Comparison of ENCODE assay signal across 11 cellular contexts in genomic region chr22:38267086-38267485, GRCh38. TPM values are rescaled to one million over a fixed set of nuclear protein-coding genes. Genes with fewer than 3 reads are reported as not detected.
DNase-seq lines count a peak whose midpoint lies in the region; ATAC-seq, FAIRE-seq and TF ChIP-seq lines count a peak whose summit lies in the region.
"Had no signal": no experiment of that assay in that cellular context is flagged by ENCODE, and none has a peak within 500 bp of the region (broad histone marks: within the 10 kb centered on the region; RNA-seq: fewer than 3 reads in every experiment).

No MANE protein-coding gene starts in this region.

- no peak overlapping the region for H3K9ac ChIP-seq in HepG2 (ENCODE audit: insufficient read depth, low read depth, low read length)

- in situ Hi-C loops in HepG2 (cut with HindIII; ENCODE audit: extremely low pct_ligation_motif_present, low pct_unique_long_range_greater_than_20kb): no loop called here

- TF ChIP-seq EP300 in HepG2 (IDR thresholded peaks at IDR 0.05; ENCODE audit: low read depth in 2 of 2, low read length in 2 of 2) (no peak), HepG2 (CRISPR knock-in tag; IDR thresholded peaks at IDR 0.05; ENCODE audit: borderline replicate concordance) (no peak)

- CTCF ChIA-PET in HepG2 (lab: Yijun Ruan, JAX; ENCODE audit: low intra/inter-chr PET ratio, low total read pairs) (no interaction called here), WTC11 (lab: Charles Lee) (interaction anchor here (0.7 to 1.8 kb wide), 3 partner anchors 9 to 863 kb away, joined by 3 to 5 read pairs (median 3); no protein-coding TSS in a partner anchor)

- H3K79me2 ChIP-seq in HepG2 (ENCODE audit: insufficient read depth, low read length): peaks cover 57% of the 10 kb centered on the region

- no peaks in the 10 kb centered on the region for H3K36me3 Mint-ChIP-seq in activated naive CD4-positive, alpha-beta T cell treated with anti-CD3 and anti-CD28 coated beads, Interleukin-2, amount 50 U/mL, for 72 hours
- peaks cover 8% of the 10 kb centered on the region; the same call in 1 of the 2 replicates for H3K36me3 Mint-ChIP-seq in WTC11

- no peak for DNase-seq in activated CD4-positive, CD25-positive, alpha-beta regulatory T cell treated with anti-CD3 and anti-CD28 coated beads, Interleukin-2, amount 50 U/mL, for 72 hours
- peak in 1 of 2 donors; percentile 31 for DNase-seq in activated naive CD4-positive, alpha-beta T cell treated with anti-CD3 and anti-CD28 coated beads, Interleukin-2, amount 50 U/mL, for 72 hours (ENCODE audit: low spot score in 2 of 2)
- DNase-seq in HepG2 (ENCODE audit: low spot score) (no peak), upper lobe of right lung (no peak), WTC11 (ENCODE audit: low spot score) (no peak), RKO (ENCODE audit: low spot score) (no peak)
- DNase-seq: 8988T; activated CD4-positive, CD25-positive, alpha-beta regulatory T cell; NCI-H1048 had no signal

- H3K4me1 ChIP-seq in HepG2 (ENCODE audit: insufficient read depth, low read length) (peaks cover 54% of the 10 kb centered on the region), upper lobe of right lung (peaks cover 54% of the 10 kb centered on the region)

- H3K9me3 ChIP-seq in HepG2 (ENCODE audit: low read length) (no peaks in the 10 kb centered on the region), upper lobe of right lung (no peaks in the 10 kb centered on the region)

- H3K27me3 ChIP-seq in HepG2 (ENCODE audit: control insufficient read depth in 1 of 2, insufficient read depth in 2 of 2, low read length in 2 of 2) (no peaks in the 10 kb centered on the region; a peak in 1 of 5 replicates), upper lobe of right lung (no peaks in the 10 kb centered on the region)

- H3K27ac ChIP-seq in HepG2 (ENCODE audit: extremely low read length, insufficient read depth, low read length) (no peak overlapping the region), upper lobe of right lung (peak overlapping the region; percentile 52)

- intact Hi-C loops in HepG2 (cut with micrococcal nuclease; ENCODE audit: unreplicated experiment) (loop anchor here (10.0 kb wide), 1 partner anchor 212 kb away; the partner anchor contains the start of gene PICK1), upper lobe of right lung (cut with DNase I) (no loop called here)

- BruUV-seq in HepG2 (replicated peaks; lab: Mats Ljungman, UMichigan): no TSS peak

- no peak for TF ChIP-seq RAD21 in HepG2 (CRISPR knock-in tag; IDR thresholded peaks at IDR 0.05)

- peaks cover 57% of the 10 kb centered on the region for H3K4me1 Mint-ChIP-seq in WTC11

- peak overlapping the region; percentile 55 to 90 for H3K27ac Mint-ChIP-seq in activated naive CD4-positive, alpha-beta T cell treated with anti-CD3 and anti-CD28 coated beads, Interleukin-2, amount 50 U/mL, for 72 hours
- H3K27ac Mint-ChIP-seq in WTC11: no peak overlapping the region

- ATAC-seq in activated CD4-positive, CD25-positive, alpha-beta regulatory T cell treated with anti-CD3 and anti-CD28 coated beads, Interleukin-2, amount 50 U/mL, for 24 hours: peak; percentile 62 to 64
- peak; percentile 72 to 92 for ATAC-seq in activated naive CD4-positive, alpha-beta T cell treated with anti-CD3 and anti-CD28 coated beads, Interleukin-2, amount 50 U/mL, for 72 hours
- ATAC-seq in HepG2 (no peak), upper lobe of right lung (peak; percentile 73), WTC11 (no peak), GM21737 (IDR thresholded peaks at IDR 0.05; ENCODE audit: unreplicated experiment) (no peak)

- H3K4me3 Mint-ChIP-seq in WTC11: no peak overlapping the region

- no peak for TF ChIP-seq POLR2A in HepG2 (IDR thresholded peaks at IDR 0.05; ENCODE audit: insufficient read depth in 1 of 2, low read depth in 2 of 2, low read length in 2 of 2)

- H4K20me1 ChIP-seq in HepG2 (ENCODE audit: insufficient read depth, low read length): peaks cover 14% of the 10 kb centered on the region; the same call in 1 of the 2 replicates

- H3K36me3 ChIP-seq in HepG2 (replicated peaks in 1 of 2; ENCODE audit: control insufficient read depth in 1 of 2, insufficient read depth in 2 of 2, low read length in 2 of 2) (peaks cover 3 to 4% of the 10 kb centered on the region in 2 experiments; a peak in 1 of 5 replicates), upper lobe of right lung (peaks cover 7% of the 10 kb centered on the region)

- H3K4me3 ChIP-seq in HepG2 (replicated peaks in 1 of 3; ENCODE audit: insufficient read depth in 1 of 3, low read depth in 2 of 3, low read length in 3 of 3) (no peak overlapping the region), upper lobe of right lung (no peak overlapping the region)

- H3K9me3 Mint-ChIP-seq in activated naive CD4-positive, alpha-beta T cell treated with anti-CD3 and anti-CD28 coated beads, Interleukin-2, amount 50 U/mL, for 72 hours: no peaks in the 10 kb centered on the region
- H3K9me3 Mint-ChIP-seq in WTC11: no peaks in the 10 kb centered on the region

- TF ChIP-seq CTCF in HepG2 (CRISPR knock-in tag; IDR thresholded peaks at IDR 0.05): no peak
- no peak for TF ChIP-seq CTCF in upper lobe of right lung (IDR thresholded peaks at IDR 0.05)
- no peak for TF ChIP-seq CTCF in WTC11 (IDR thresholded peaks at IDR 0.05)

- no peak overlapping the region for H3K4me2 ChIP-seq in HepG2 (ENCODE audit: low read depth, low read length)

- H3K27me3 Mint-ChIP-seq in WTC11 (ENCODE audit: low read depth): no peaks in the 10 kb centered on the region

- POLR2A ChIA-PET in HepG2 (lab: Yijun Ruan, JAX): interaction anchor here (1.1 kb wide), 1 partner anchor 45 kb away, joined by 3 read pairs; no protein-coding TSS in a partner anchor
- POLR2A ChIA-PET in WTC11 (lab: Charles Lee): no interaction called here

- 85% methylated on average over 4 of the region's 4 CpGs for WGBS in HepG2 (ENCODE audit: low lambda C conversion rate)

- no peak for FAIRE-seq in HepG2 (lab: Jason Lieb, UNC)

- H2AFZ ChIP-seq in HepG2 (ENCODE audit: low read length): no peak overlapping the region

TF ChIP-seq in WTC11, 78 proteins besides CTCF, POLR2A, EP300 and RAD21 (continues in another document):
- TF ChIP-seq TEAD1 (CRISPR knock-in tag; IDR thresholded peaks at IDR 0.05) (no peak), ZNF416 (CRISPR knock-in tag; IDR thresholded peaks at IDR 0.05) (no peak)

RNA-seq across cellular contexts. Expression of gene TMEM184B, which starts 5.7 kb away (rescaled TPM):
- 10 to 100 TPM; 21.4 to 22.0 TPM for total RNA-seq in activated naive CD4-positive, alpha-beta T cell treated with anti-CD3 and anti-CD28 coated beads, Interleukin-2, amount 50 U/mL, for 72 hours
- total RNA-seq in HepG2 (2016; rRNA removed; fragmentation: Illumina TruSeq; extraction: Trizol) (11.8 and 15.9 TPM in 2 replicates), upper lobe of right lung (79.2 TPM), WTC11 (2021) (85.9 to 89.7 TPM (median 88.1 TPM) in 3 replicates)
- total RNA-seq in HepG2 (2016; cell fraction: cytosol; rRNA removed; fragmentation: Illumina TruSeq; extraction: Trizol; ENCODE audit: low read depth): 12.8 and 13.5 TPM in 2 replicates
- 10.2 and 15.3 TPM in 2 replicates for total RNA-seq in HepG2 (2016; cell fraction: insoluble cytoplasmic fraction; rRNA removed; fragmentation: Illumina TruSeq; extraction: Trizol)
- total RNA-seq in HepG2 (2016; cell fraction: membrane; rRNA removed; fragmentation: Illumina TruSeq; extraction: Trizol): 32.8 and 33.3 TPM in 2 replicates
- total RNA-seq in HepG2 (2016; cell fraction: nucleus; rRNA removed; fragmentation: Illumina TruSeq; extraction: Trizol): 12.9 and 16.5 TPM in 2 replicates
- 16.0 and 16.4 TPM in 2 replicates for polyA plus RNA-seq in HepG2 (2011; rRNA removed)
- polyA plus RNA-seq in HepG2 (2011; cell fraction: cytosol; rRNA removed): 13.7 and 14.0 TPM in 2 replicates
- 33.2 and 36.0 TPM in 2 replicates for polyA plus RNA-seq in HepG2 (2011; cell fraction: nucleus; rRNA removed)
- 18.5 and 26.5 TPM in 2 replicates for polyA plus RNA-seq in HepG2 (2012)
- 13.7 and 14.5 TPM in 2 replicates for polyA plus RNA-seq in HepG2 (2016; cell fraction: cytosol; fragmentation: Illumina TruSeq; extraction: Trizol; ENCODE audit: low read depth)
- 14.5 and 19.7 TPM in 2 replicates for polyA plus RNA-seq in HepG2 (2016; cell fraction: insoluble cytoplasmic fraction; fragmentation: Illumina TruSeq; extraction: Trizol; ENCODE audit: low read depth)
- 34.1 and 39.3 TPM in 2 replicates for polyA plus RNA-seq in HepG2 (2016; cell fraction: membrane; fragmentation: Illumina TruSeq; extraction: Trizol; ENCODE audit: low read depth)
- polyA plus RNA-seq in HepG2 (2016; cell fraction: nucleus; fragmentation: Illumina TruSeq; extraction: Trizol; ENCODE audit: insufficient read depth, low read depth): 38.4 and 41.0 TPM in 2 replicates
- 21.0 and 37.7 TPM in 2 replicates for polyA minus RNA-seq in HepG2 (2011; rRNA and poly(A)+ RNA removed; ENCODE audit: low replicate concordance)
- polyA minus RNA-seq in HepG2 (2011; cell fraction: cytosol; rRNA and poly(A)+ RNA removed): 18.8 and 20.9 TPM in 2 replicates
- 8.7 and 10.9 TPM in 2 replicates for polyA minus RNA-seq in HepG2 (2011; cell fraction: nucleus; rRNA and poly(A)+ RNA removed)

RNA-seq across cellular contexts. Expression of gene CSNK1E, which starts 50.1 kb away (rescaled TPM):
- 100 to 1,000 TPM in 1 of 2 donors, 10 to 100 TPM in 1; 99.6 to 110 TPM for total RNA-seq in activated naive CD4-positive, alpha-beta T cell treated with anti-CD3 and anti-CD28 coated beads, Interleukin-2, amount 50 U/mL, for 72 hours
- 19.8 and 34.7 TPM in 2 replicates for total RNA-seq in HepG2 (2016; rRNA removed; fragmentation: Illumina TruSeq; extraction: Trizol)
- 34.0 and 36.2 TPM in 2 replicates for total RNA-seq in HepG2 (2016; cell fraction: cytosol; rRNA removed; fragmentation: Illumina TruSeq; extraction: Trizol; ENCODE audit: low read depth)
- total RNA-seq in HepG2 (2016; cell fraction: insoluble cytoplasmic fraction; rRNA removed; fragmentation: Illumina TruSeq; extraction: Trizol): 18.0 and 33.5 TPM in 2 replicates
- 53.9 and 59.1 TPM in 2 replicates for total RNA-seq in HepG2 (2016; cell fraction: membrane; rRNA removed; fragmentation: Illumina TruSeq; extraction: Trizol)
- 30.6 and 34.3 TPM in 2 replicates for total RNA-seq in HepG2 (2016; cell fraction: nucleus; rRNA removed; fragmentation: Illumina TruSeq; extraction: Trizol)
- 129 and 152 TPM in 2 replicates for polyA plus RNA-seq in HepG2 (2011; rRNA removed)
- 93.4 and 108 TPM in 2 replicates for polyA plus RNA-seq in HepG2 (2011; cell fraction: cytosol; rRNA removed)
- 285 and 291 TPM in 2 replicates for polyA plus RNA-seq in HepG2 (2011; cell fraction: nucleus; rRNA removed)
- 60.9 and 83.8 TPM in 2 replicates for polyA plus RNA-seq in HepG2 (2012)
- 40.2 and 42.9 TPM in 2 replicates for polyA plus RNA-seq in HepG2 (2016; cell fraction: cytosol; fragmentation: Illumina TruSeq; extraction: Trizol; ENCODE audit: low read depth)
- polyA plus RNA-seq in HepG2 (2016; cell fraction: insoluble cytoplasmic fraction; fragmentation: Illumina TruSeq; extraction: Trizol; ENCODE audit: low read depth): 27.5 and 37.1 TPM in 2 replicates
- 58.9 and 59.0 TPM in 2 replicates for polyA plus RNA-seq in HepG2 (2016; cell fraction: membrane; fragmentation: Illumina TruSeq; extraction: Trizol; ENCODE audit: low read depth)
- 67.4 and 77.3 TPM in 2 replicates for polyA plus RNA-seq in HepG2 (2016; cell fraction: nucleus; fragmentation: Illumina TruSeq; extraction: Trizol; ENCODE audit: insufficient read depth, low read depth)
- polyA minus RNA-seq in HepG2 (2011; rRNA and poly(A)+ RNA removed; ENCODE audit: low replicate concordance): 116 and 242 TPM in 2 replicates
- 54.0 and 54.3 TPM in 2 replicates for polyA minus RNA-seq in HepG2 (2011; cell fraction: cytosol; rRNA and poly(A)+ RNA removed)
- polyA minus RNA-seq in HepG2 (2011; cell fraction: nucleus; rRNA and poly(A)+ RNA removed): 69.5 and 90.5 TPM in 2 replicates
- 115 TPM for total RNA-seq in upper lobe of right lung
- 262 to 271 TPM (median 265 TPM) in 3 replicates for total RNA-seq in WTC11 (2021)

Comparison
In these comparisons a context has a peak if more than half of its experiments do, and no peak if none do; other contexts are left out.
1. ATAC-seq: peak in activated CD4-positive, CD25-positive, alpha-beta regulatory T cell treated with anti-CD3 and anti-CD28 coated beads, Interleukin-2, amount 50 U/mL, for 24 hours (2 of 2), activated naive CD4-positive, alpha-beta T cell treated with anti-CD3 and anti-CD28 coated beads, Interleukin-2, amount 50 U/mL, for 72 hours (2 of 2) and upper lobe of right lung (single experiment); none in HepG2 (single experiment), WTC11 (single experiment) and GM21737 (single experiment).